Comparison of ENCODE assay signal across 11 cellular contexts in the genomic region with DNA sequence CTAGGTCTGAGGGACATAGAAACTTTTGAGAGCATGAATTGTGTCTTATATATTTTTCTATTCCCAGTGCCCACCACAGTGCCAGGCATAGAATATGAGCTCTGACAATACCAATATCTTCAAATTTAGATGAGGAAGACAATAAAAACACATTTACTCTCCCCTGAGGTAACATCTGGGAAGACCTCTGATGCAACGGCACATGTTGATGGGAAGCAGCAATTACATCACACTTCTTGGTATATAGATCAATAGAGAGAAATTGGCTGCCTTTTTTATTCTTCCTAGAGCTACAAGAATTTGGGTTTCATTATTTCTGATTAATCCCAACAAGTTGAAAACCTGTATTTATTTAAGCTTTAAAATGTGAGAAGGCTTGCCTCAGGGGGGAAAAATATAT.
"Had no signal": no experiment of that assay in that cellular context is flagged by ENCODE, and none has a peak within 500 bp of the region (broad histone marks: within the 10 kb centered on the region; RNA-seq: fewer than 3 reads in every experiment).

No MANE protein-coding gene starts in this region.

- H2AFZ ChIP-seq: GM23248, GM23338 had no signal

- FAIRE-seq: H1, H54 had no signal

- H3K9me3 ChIP-seq: HAP-1 had no signal

- H3K4me3 ChIP-seq: GM23248, GM23338, HAP-1 had no signal

- H3K4me1 ChIP-seq: HAP-1 had no signal

- H3K9ac ChIP-seq: GM23248 had no signal

- DNase-seq: GM23248, GOT3, H7, H9, HCEC 1CT, HFFc6 had no signal

- H3K27ac ChIP-seq: GM23248 had no signal

- ATAC-seq: GM23338, HCT116 had no signal

- H3K36me3 ChIP-seq: HAP-1 had no signal

- H3K4me2 ChIP-seq: GM23338 had no signal
